14 cellular contexts compared by ENCODE assay signal in the genomic region with DNA sequence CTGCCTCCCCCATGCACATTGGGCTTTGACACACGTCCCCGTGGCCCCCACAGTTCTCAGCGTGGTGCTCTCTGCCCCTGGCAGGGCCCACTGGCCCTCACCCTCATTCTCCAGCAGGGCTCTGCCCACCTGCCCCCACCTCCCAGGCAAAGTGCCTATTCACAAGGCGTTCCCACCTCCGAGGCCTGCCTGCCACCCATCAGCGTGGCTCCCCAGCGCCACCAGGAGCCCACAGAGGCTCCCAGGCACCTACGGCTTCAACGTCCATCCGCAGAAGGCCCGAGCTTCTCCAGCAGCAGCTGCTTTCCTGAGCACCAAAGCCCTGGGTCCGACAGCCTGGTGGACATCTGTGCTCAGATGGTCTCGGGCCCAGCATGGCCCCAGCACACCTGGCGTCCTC.
DNase-seq lines count a peak whose midpoint lies in the region; ATAC-seq and TF ChIP-seq lines count a peak whose summit lies in the region.
"Had no signal": no experiment of that assay in that cellular context is flagged by ENCODE, and none has a peak within 500 bp of the region (broad histone marks: within the 10 kb centered on the region; RNA-seq: fewer than 3 reads in every experiment).

No MANE protein-coding gene starts in this region.

- no peak for TF ChIP-seq POLR2A in HCT116 (IDR thresholded peaks at IDR 0.05; ENCODE audit: borderline replicate concordance, extremely low read depth, insufficient read depth, insufficient read length)

- H3K14ac ChIP-seq in trophoblast cell (ENCODE audit: low read length) = no peak overlapping the region

- H3K9ac ChIP-seq in HCT116 (ENCODE audit: low read length) (no peak overlapping the region), trophoblast cell (ENCODE audit: low read length) (no peak overlapping the region)

- POLR2A ChIA-PET in HCT116 (lab: Charles Lee) = no interaction called here

- no CpG with 5 or more reads among the region's 14 CpGs for WGBS in trophoblast cell (ENCODE audit: extremely low coverage, insufficient coverage, insufficient read length)

- peak; percentile 32 for TF ChIP-seq RAD21 in HCT116 (IDR thresholded peaks at IDR 0.05; ENCODE audit: low read depth)

- H3K27ac Mint-ChIP-seq in progenitor cell of endocrine pancreas = no peak overlapping the region

- no peaks in the 10 kb centered on the region for H3K9me3 Mint-ChIP-seq in progenitor cell of endocrine pancreas (ENCODE audit: low read depth)

- no peak overlapping the region for H4K8ac ChIP-seq in trophoblast cell (ENCODE audit: low read depth, low read length)

- no peaks in the 10 kb centered on the region for H3K9me2 ChIP-seq in HCT116 (ENCODE audit: insufficient read depth)

- CTCF ChIA-PET in HCT116 (lab: Charles Lee) = no interaction called here

- no TSS peak for BruUV-seq in HCT116 (replicated peaks; lab: Mats Ljungman, UMichigan)

- H2BK5ac ChIP-seq in trophoblast cell (ENCODE audit: low read depth, low read length, poor library complexity) = no peak overlapping the region

- H2AFZ ChIP-seq in HCT116 (ENCODE audit: low read depth, low read length, poor library complexity, severe bottlenecking) (no peak overlapping the region), osteoblast (ENCODE audit: low read length) (no peak overlapping the region), trophoblast cell (ENCODE audit: insufficient read depth, low read length, poor library complexity) (no peak overlapping the region)

- no peak overlapping the region for H2AK5ac ChIP-seq in trophoblast cell (ENCODE audit: low read length)

- H4K20me1 ChIP-seq in HCT116 (ENCODE audit: insufficient read depth) = no peaks in the 10 kb centered on the region
- no peaks in the 10 kb centered on the region for H4K20me1 ChIP-seq in osteoblast (ENCODE audit: insufficient read depth, low read length)

- RAD21 ChIA-PET in HCT116 (lab: Charles Lee; ENCODE audit: low non-redundant PET in 1 of 2, low total read pairs in 2 of 2, uncharacterized antibody in 2 of 2, unreplicated experiment in 2 of 2) = no interaction called here

- H2BK12ac ChIP-seq in trophoblast cell (ENCODE audit: low read length) = no peak overlapping the region

- no peak overlapping the region for H3K23ac ChIP-seq in trophoblast cell (ENCODE audit: low read length)

- peaks cover 26% of the 10 kb centered on the region for H3K27me3 Mint-ChIP-seq in progenitor cell of endocrine pancreas

- TF ChIP-seq CTCF in HCT116 (IDR thresholded peaks at IDR 0.05 in 2 of 3, conservative IDR thresholded peaks at IDR 0.05 in 1 of 3; ENCODE audit: borderline replicate concordance in 1 of 3, insufficient read depth in 1 of 3, low read depth in 2 of 3, low read length in 2 of 3) (no peak), progenitor cell of endocrine pancreas (IDR thresholded peaks at IDR 0.05; ENCODE audit: unreplicated experiment) (peak; percentile 28), osteoblast (IDR thresholded peaks at IDR 0.05; ENCODE audit: extremely low read depth, low read depth, low read length) (no peak)

- no peak overlapping the region for H3K4ac ChIP-seq in trophoblast cell (ENCODE audit: low read depth, low read length)

- no peak for ATAC-seq in HCT116

- H4K12ac ChIP-seq in trophoblast cell (ENCODE audit: low read depth, low read length) = no peak overlapping the region

- H3K4me1 ChIP-seq in HCT116 (ENCODE audit: control insufficient read depth in 1 of 2, insufficient read depth in 2 of 2, low read length in 2 of 2) = no peaks in the 10 kb centered on the region
- H3K4me1 ChIP-seq in osteoblast (ENCODE audit: insufficient read depth, low read length) = no peaks in the 10 kb centered on the region
- no peaks in the 10 kb centered on the region for H3K4me1 ChIP-seq in trophoblast cell (ENCODE audit: control insufficient read depth in 1 of 2, insufficient read depth in 2 of 2, low read length in 2 of 2)
- H3K4me1 ChIP-seq: HAP-1 had no signal

- no peak overlapping the region for H4K91ac ChIP-seq in trophoblast cell (ENCODE audit: low read depth, low read length)

- no peak overlapping the region for H2BK120ac ChIP-seq in trophoblast cell (ENCODE audit: insufficient read depth, low read length, poor library complexity)

- H3K9me3 ChIP-seq in HCT116 (ENCODE audit: control insufficient read depth in 1 of 2, insufficient read depth in 1 of 2, low read depth in 1 of 2, low read length in 2 of 2) = no peaks in the 10 kb centered on the region
- H3K9me3 ChIP-seq in osteoblast (ENCODE audit: low read depth, low read length) = no peaks in the 10 kb centered on the region
- H3K9me3 ChIP-seq in trophoblast cell (ENCODE audit: insufficient read depth, low read depth, low read length) = peaks cover 5% of the 10 kb centered on the region
- H3K9me3 ChIP-seq: HAP-1 had no signal

- no peak overlapping the region for H3K4me3 Mint-ChIP-seq in progenitor cell of endocrine pancreas (ENCODE audit: low read depth)

- no peak overlapping the region for H3K18ac ChIP-seq in trophoblast cell (ENCODE audit: low read length)

- H3K27ac ChIP-seq in HCT116 (ENCODE audit: low read depth, low read length) = no peak overlapping the region
- no peak overlapping the region for H3K27ac ChIP-seq in osteoblast (ENCODE audit: low read depth, low read length)
- H3K27ac ChIP-seq in trophoblast cell (ENCODE audit: low read depth, low read length) = no peak overlapping the region
- H3K27ac ChIP-seq: 22Rv1 had no signal

- H3K36me3 Mint-ChIP-seq in progenitor cell of endocrine pancreas (ENCODE audit: insufficient read depth) = no peaks in the 10 kb centered on the region

- H3K27me3 ChIP-seq in HCT116 (ENCODE audit: insufficient read depth, low read length) (no peaks in the 10 kb centered on the region), osteoblast (ENCODE audit: insufficient read depth, low read length) (no peaks in the 10 kb centered on the region), trophoblast cell (ENCODE audit: insufficient read depth, low read length) (no peaks in the 10 kb centered on the region)

- H3K4me3 ChIP-seq in HCT116 (replicated peaks in 1 of 2; ENCODE audit: low read depth in 1 of 2, low read length in 2 of 2) (no peak overlapping the region), osteoblast (ENCODE audit: insufficient read depth, low read length) (no peak overlapping the region), trophoblast cell (ENCODE audit: low read depth, low read length) (no peak overlapping the region)
- H3K4me3 ChIP-seq: HAP-1 had no signal

- no peaks in the 10 kb centered on the region for H3K79me1 ChIP-seq in trophoblast cell (ENCODE audit: low read length)

- H3K79me2 ChIP-seq in HCT116 (ENCODE audit: insufficient read depth, low read length) (no peaks in the 10 kb centered on the region), osteoblast (ENCODE audit: insufficient read depth, low read length) (no peaks in the 10 kb centered on the region), trophoblast cell (ENCODE audit: control insufficient read depth, insufficient read depth, low read length, poor library complexity) (no peaks in the 10 kb centered on the region)

- no peaks in the 10 kb centered on the region for H3K36me3 ChIP-seq in HCT116 (ENCODE audit: control insufficient read depth in 1 of 2, insufficient read depth in 2 of 2, low read length in 2 of 2)
- H3K36me3 ChIP-seq in osteoblast (ENCODE audit: insufficient read depth, low read length) = no peaks in the 10 kb centered on the region
- H3K36me3 ChIP-seq in trophoblast cell (ENCODE audit: control insufficient read depth in 1 of 2, insufficient read depth in 2 of 2, low read length in 2 of 2) = no peaks in the 10 kb centered on the region
- H3K36me3 ChIP-seq: HAP-1 had no signal

- H3K4me2 ChIP-seq in HCT116 (ENCODE audit: low read length) (no peak overlapping the region), osteoblast (ENCODE audit: insufficient read depth, low read length) (no peak overlapping the region), trophoblast cell (ENCODE audit: low read length) (no peak overlapping the region)

- no peaks in the 10 kb centered on the region for H3K4me1 Mint-ChIP-seq in progenitor cell of endocrine pancreas (ENCODE audit: low read depth)

- intact Hi-C loops in HCT116 (cut with micrococcal nuclease) = no loop called here

- DNase-seq in NCI-H345 (lab: John Stamatoyannopoulos, UW) (peak; percentile 4), NCI-H345 treated with DMSO at 0.1 percent for 48 hours (lab: John Stamatoyannopoulos, UW; ENCODE audit: unreplicated experiment) (no peak), HCT116 (ENCODE audit: low read depth, low spot score) (no peak), iPS-NIHi11 (ENCODE audit: low spot score) (peak; percentile 44), progenitor cell of endocrine pancreas (ENCODE audit: low spot score, unreplicated experiment) (no peak), superior temporal gyrus (ENCODE audit: extremely low spot score) (no peak), osteoblast (ENCODE audit: insufficient read length, low spot score, missing footprints) (no peak), trophoblast cell (no peak)
- DNase-seq: C1 segment of cervical spinal cord, DMS 273 treated with DMSO at 0.1 percent for 48 hours, NCI-H146, RPMI8226 had no signal

TF ChIP-seq in HCT116, 20 proteins besides CTCF, POLR2A, EP300 and RAD21 (continues in another document):
- TF ChIP-seq ZBTB33 (IDR thresholded peaks at IDR 0.05; ENCODE audit: extremely low read depth, insufficient replicate concordance, low read length) (no peak), MAX (IDR thresholded peaks at IDR 0.05) (no peak), EZH2 (IDR thresholded peaks at IDR 0.05) (no peak), SP1 (IDR thresholded peaks at IDR 0.05; ENCODE audit: low read depth) (no peak), CBX3 (IDR thresholded peaks at IDR 0.05; ENCODE audit: low read depth) (no peak), ELF1 (IDR thresholded peaks at IDR 0.05; ENCODE audit: borderline replicate concordance, low read depth) (no peak), TCF7L2 (IDR thresholded peaks at IDR 0.05; ENCODE audit: borderline replicate concordance, extremely low read depth, insufficient read depth, insufficient read length) (no peak)

Comparison
In these comparisons a context has a peak if more than half of its experiments do, and no peak if none do; other contexts are left out.
1. DNase-seq: peak in NCI-H345 (single experiment) and iPS-NIHi11 (single experiment); none in NCI-H345 treated with DMSO at 0.1 percent for 48 hours (single experiment), HCT116 (single experiment), progenitor cell of endocrine pancreas (single experiment), superior temporal gyrus (single experiment), osteoblast (single experiment) and trophoblast cell (0 of 2).